In the genomic region with DNA sequence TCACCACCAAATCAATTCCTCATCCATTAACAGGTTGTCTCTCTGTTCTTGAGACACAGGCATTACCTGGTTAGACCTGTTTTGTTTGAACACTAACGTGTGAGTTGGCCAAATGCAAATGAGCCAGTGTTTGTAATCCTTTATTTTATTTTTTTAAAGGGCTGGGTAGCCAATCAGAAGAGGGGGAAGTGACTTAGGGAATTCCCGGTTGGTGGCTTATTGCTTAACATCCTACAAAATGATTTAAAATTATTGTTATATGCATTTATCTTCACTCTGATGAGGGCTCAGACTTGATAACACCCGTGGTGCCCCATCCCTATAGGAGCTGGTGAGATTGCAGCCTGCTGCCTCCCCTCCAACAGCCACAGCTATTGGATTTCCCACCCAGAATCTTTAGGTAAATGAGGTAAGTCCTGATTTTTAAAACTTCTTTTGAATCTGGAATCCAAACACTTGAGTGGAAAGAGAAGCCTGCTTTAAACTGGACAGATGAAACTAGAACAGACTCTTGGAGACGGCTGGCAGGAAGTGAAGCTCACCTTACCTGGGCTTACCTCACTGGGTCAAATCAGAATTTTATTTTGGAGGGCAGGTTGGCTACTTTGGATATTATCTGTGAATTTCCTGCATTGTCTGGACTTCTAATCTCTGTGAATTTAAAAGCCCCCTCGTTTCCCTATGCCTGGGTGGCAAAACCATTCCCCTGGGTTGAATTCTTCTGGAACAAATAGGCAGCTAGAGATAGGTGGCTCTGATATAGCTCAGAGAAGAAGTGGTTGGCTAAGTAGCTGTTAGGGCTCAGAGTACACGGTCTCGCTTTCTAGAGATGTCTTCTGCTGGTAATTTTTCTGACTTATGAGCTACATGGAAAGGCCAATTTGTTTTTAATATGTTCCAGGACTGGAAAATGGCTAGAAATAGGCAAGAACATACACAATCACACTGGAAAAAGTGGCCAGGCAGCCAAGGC, we compare ENCODE assay signal across 11 cellular contexts. TPM values are rescaled to one million over a fixed set of nuclear protein-coding genes. Genes with fewer than 3 reads are reported as not detected.
A peak's percentile ranks its signal among the peaks of the same experiment; 100 is the strongest.
DNase-seq lines count a peak whose midpoint lies in the region; ATAC-seq and TF ChIP-seq lines count a peak whose summit lies in the region.
"Had no signal": no experiment of that assay in that cellular context is flagged by ENCODE, and none has a peak within 500 bp of the region (broad histone marks: within the 10 kb centered on the region; RNA-seq: fewer than 3 reads in every experiment).

A gene (plus strand): TSS at position 274 of the 973 bp plus-strand sequence. CDS start 21,538 bp downstream, outside the sequence.

- H3K27ac Mint-ChIP-seq in type B pancreatic cell: peak within 1 kb of the TSS; percentile 92
- no peak within 1 kb of the TSS for H3K27ac Mint-ChIP-seq in T-helper 2 cell treated with Interferon-gamma antibody and Interleukin-4, amounts not matched to agents 5 μg/mL and 100 μg/mL, for 36 hours
- H3K27ac Mint-ChIP-seq: activated CD4-positive, alpha-beta T cell treated with anti-CD3 and anti-CD28 coated beads, Interleukin-2, amount 10 ng/mL, durations not matched to agents 7 days and 5 days; activated T-helper 17 cell treated with anti-CD3 and anti-CD28 coated beads, Interleukin-2, amount 50 U/mL, for 72 hours; natural killer cell had no signal

- H3K4me3 ChIP-seq in colonic mucosa: peak within 1 kb of the TSS; percentile 43
- H3K4me3 ChIP-seq in mucosa of descending colon: peak within 1 kb of the TSS; percentile 38
- H3K4me3 ChIP-seq in ascending aorta: no peak within 1 kb of the TSS

- no peaks in the 10 kb centered on the region for H3K36me3 ChIP-seq in colonic mucosa
- H3K36me3 ChIP-seq in mucosa of descending colon (ENCODE audit: low read depth): no peaks in the 10 kb centered on the region
- no peaks in the 10 kb centered on the region for H3K36me3 ChIP-seq in ascending aorta

- peaks cover 9% of the 10 kb centered on the region for H3K4me1 Mint-ChIP-seq in type B pancreatic cell (ENCODE audit: unreplicated experiment)
- no peaks in the 10 kb centered on the region for H3K4me1 Mint-ChIP-seq in T-helper 2 cell treated with Interferon-gamma antibody and Interleukin-4, amounts not matched to agents 5 μg/mL and 100 μg/mL, for 36 hours (ENCODE audit: low read depth)

- no peaks in the 10 kb centered on the region for H3K36me3 Mint-ChIP-seq in type B pancreatic cell
- H3K36me3 Mint-ChIP-seq in T-helper 2 cell treated with Interferon-gamma antibody and Interleukin-4, amounts not matched to agents 5 μg/mL and 100 μg/mL, for 36 hours (ENCODE audit: low read depth): no peaks in the 10 kb centered on the region
- H3K36me3 Mint-ChIP-seq: natural killer cell had no signal

- peak; percentile 58 for DNase-seq in NCI-H2029 (lab: John Stamatoyannopoulos, UW)
- peak; percentile 82 for DNase-seq in colonic mucosa
- peak in 2 of 3 donors; percentile 65 to 79 for DNase-seq in mucosa of descending colon
- DNase-seq in type B pancreatic cell (ENCODE audit: extremely low spot score, unreplicated experiment): no peak
- no peak for DNase-seq in OCI-M2 (lab: John Stamatoyannopoulos, UW; ENCODE audit: unreplicated experiment)
- DNase-seq in T-helper 2 cell treated with Interferon-gamma antibody and Interleukin-4, amounts not matched to agents 5 μg/mL and 100 μg/mL, for 36 hours (ENCODE audit: low spot score): no peak
- no peak for DNase-seq in ascending aorta (ENCODE audit: low spot score in 2 of 2)
- DNase-seq: activated CD4-positive, alpha-beta T cell treated with anti-CD3 and anti-CD28 coated beads, Interleukin-2, amount 10 ng/mL, durations not matched to agents 7 days and 5 days; natural killer cell; NCI-H1092 treated with DMSO at 0.1 percent for 48 hours had no signal

- peak within 1 kb of the TSS; percentile 79 for H3K4me3 Mint-ChIP-seq in type B pancreatic cell
- H3K4me3 Mint-ChIP-seq in T-helper 2 cell treated with Interferon-gamma antibody and Interleukin-4, amounts not matched to agents 5 μg/mL and 100 μg/mL, for 36 hours: no peak within 1 kb of the TSS
- H3K4me3 Mint-ChIP-seq: activated CD4-positive, alpha-beta T cell treated with anti-CD3 and anti-CD28 coated beads, Interleukin-2, amount 10 ng/mL, durations not matched to agents 7 days and 5 days; activated T-helper 17 cell treated with anti-CD3 and anti-CD28 coated beads, Interleukin-2, amount 50 U/mL, for 72 hours; natural killer cell had no signal

- H3K27me3 ChIP-seq in colonic mucosa: no peaks in the 10 kb centered on the region
- H3K27me3 ChIP-seq in ascending aorta: no peaks in the 10 kb centered on the region

- peak within 1 kb of the TSS; percentile 56 to 93 for H3K9ac ChIP-seq in colonic mucosa (ENCODE audit: low read depth in 2 of 2, low read length in 2 of 2)

- intact Hi-C loops in colonic mucosa (cut with DNase I): no loop called here
- intact Hi-C loops in mucosa of descending colon (cut with DNase I, micrococcal nuclease): no loop called here
- intact Hi-C loops in ascending aorta (cut with DNase I): no loop called here

- no peaks in the 10 kb centered on the region for H3K9me3 Mint-ChIP-seq in type B pancreatic cell
- no peaks in the 10 kb centered on the region for H3K9me3 Mint-ChIP-seq in T-helper 2 cell treated with Interferon-gamma antibody and Interleukin-4, amounts not matched to agents 5 μg/mL and 100 μg/mL, for 36 hours
- H3K9me3 Mint-ChIP-seq: activated T-helper 17 cell treated with anti-CD3 and anti-CD28 coated beads, Interleukin-2, amount 50 U/mL, for 72 hours; natural killer cell had no signal

- no peaks in the 10 kb centered on the region for H3K27me3 Mint-ChIP-seq in type B pancreatic cell
- H3K27me3 Mint-ChIP-seq in T-helper 2 cell treated with Interferon-gamma antibody and Interleukin-4, amounts not matched to agents 5 μg/mL and 100 μg/mL, for 36 hours (ENCODE audit: low read depth): peaks cover 19% of the 10 kb centered on the region

- H3K27ac ChIP-seq in colonic mucosa (peak within 1 kb of the TSS; percentile 71), ascending aorta (no peak within 1 kb of the TSS)

- TF ChIP-seq CTCF in colonic mucosa (IDR thresholded peaks at IDR 0.05): no peak
- TF ChIP-seq CTCF in mucosa of descending colon (IDR thresholded peaks at IDR 0.05): no peak
- TF ChIP-seq CTCF in type B pancreatic cell (conservative IDR thresholded peaks at IDR 0.05): no peak
- no peak for TF ChIP-seq CTCF in ascending aorta (IDR thresholded peaks at IDR 0.05)

- H3K4me1 ChIP-seq in colonic mucosa: no peaks in the 10 kb centered on the region
- H3K4me1 ChIP-seq in mucosa of descending colon (ENCODE audit: low read depth): no peaks in the 10 kb centered on the region
- no peaks in the 10 kb centered on the region for H3K4me1 ChIP-seq in ascending aorta

- peak; percentile 81 for ATAC-seq in mucosa of descending colon
- ATAC-seq: activated T-helper 17 cell treated with anti-CD3 and anti-CD28 coated beads, Interleukin-2, amount 50 U/mL, for 72 hours; natural killer cell had no signal

- H3K9me3 ChIP-seq in colonic mucosa (no peaks in the 10 kb centered on the region), mucosa of descending colon (no peaks in the 10 kb centered on the region), ascending aorta (no peaks in the 10 kb centered on the region)

RNA-seq across cellular contexts. Expression of the gene that starts here (rescaled TPM):
- total RNA-seq in colonic mucosa: 100 to 1,000 TPM; 289 to 316 TPM
- 100 to 1,000 TPM; 125 to 372 (median 259) TPM for total RNA-seq in mucosa of descending colon
- 31.5 and 44.8 TPM in 2 replicates for total RNA-seq in type B pancreatic cell (ENCODE audit: low replicate concordance)
- not detected for total RNA-seq in ascending aorta
- total RNA-seq: natural killer cell had no signal

Comparison
In these comparisons a context has a peak if more than half of its experiments do, and no peak if none do; other contexts are left out.
1. RNA of the gene that starts here (total RNA-seq): 289 to 316 TPM in colonic mucosa, 125 to 372 TPM in mucosa of descending colon and 31.5 to 44.8 TPM in type B pancreatic cell; not detected in ascending aorta (single experiment); every median in the first group is over 10 times any median in the second.
2. DNase-seq: peak in NCI-H2029 (single experiment), colonic mucosa (single experiment) and mucosa of descending colon (2 of 3); none in type B pancreatic cell (single experiment), OCI-M2 (single experiment), T-helper 2 cell treated with Interferon-gamma antibody and Interleukin-4, amounts not matched to agents 5 μg/mL and 100 μg/mL, for 36 hours (single experiment) and ascending aorta (0 of 2).
3. H3K4me3 ChIP-seq: peak in colonic mucosa (single experiment) and mucosa of descending colon (single experiment); none in ascending aorta (0 of 2).